In the genomic region with DNA sequence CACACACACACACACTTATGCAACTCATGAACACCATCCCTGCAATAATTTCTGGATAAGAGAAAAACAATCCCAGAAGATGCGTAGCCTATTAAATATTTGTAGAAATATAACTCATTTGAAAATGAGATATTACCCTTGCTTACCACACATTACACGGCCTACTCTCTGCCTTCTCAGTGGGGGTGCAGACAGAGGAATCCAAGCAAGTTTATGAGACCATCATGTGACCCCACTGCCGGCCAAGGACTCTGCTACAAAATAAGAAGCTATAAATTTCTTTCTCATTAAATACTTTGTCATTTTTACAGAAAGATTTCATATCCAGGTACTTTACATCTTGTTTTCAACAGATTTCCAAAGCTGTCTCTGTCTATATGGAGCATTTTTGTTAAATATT, we compare ENCODE assay signal across 23 cellular contexts.
"Had no signal": no experiment of that assay in that cellular context is flagged by ENCODE, and none has a peak within 500 bp of the region (broad histone marks: within the 10 kb centered on the region; RNA-seq: fewer than 3 reads in every experiment).

No MANE protein-coding gene starts in this region.

- H2AFZ ChIP-seq: PC-9 had no signal

- H3K27me3 Mint-ChIP-seq: activated CD4-positive, alpha-beta T cell treated with anti-CD3 and anti-CD28 coated beads for 36 hours; activated CD8-positive, alpha-beta T cell treated with anti-CD3 and anti-CD28 coated beads for 36 hours; activated naive CD4-positive, alpha-beta T cell treated with anti-CD3 and anti-CD28 coated beads, Interleukin-2, amount 10 ng/mL, durations not matched to agents 7 days and 5 days; activated naive CD8-positive, alpha-beta T cell treated with anti-CD3 and anti-CD28 coated beads for 36 hours had no signal

- H3K36me3 ChIP-seq: WERI-Rb-1 had no signal

- H3K4me3 Mint-ChIP-seq: activated CD4-positive, alpha-beta T cell treated with anti-CD3 and anti-CD28 coated beads for 36 hours; activated CD8-positive, alpha-beta T cell treated with anti-CD3 and anti-CD28 coated beads for 36 hours; activated naive CD4-positive, alpha-beta T cell treated with anti-CD3 and anti-CD28 coated beads, Interleukin-2, amount 10 ng/mL, durations not matched to agents 7 days and 5 days; activated naive CD8-positive, alpha-beta T cell treated with anti-CD3 and anti-CD28 coated beads for 36 hours; activated T-cell treated with anti-CD3 and anti-CD28 coated beads, Interleukin-2, amount 50 U/mL, for 72 hours had no signal

- H3K9me3 Mint-ChIP-seq: activated naive CD8-positive, alpha-beta T cell treated with anti-CD3 and anti-CD28 coated beads for 36 hours had no signal

- H3K4me2 ChIP-seq: PC-9 had no signal

- DNase-seq: activated CD4-positive, alpha-beta T cell treated with anti-CD3 and anti-CD28 coated beads for 36 hours; activated CD4-positive, alpha-beta T cell treated with anti-CD3 and anti-CD28 coated beads, Interleukin-2, amount 50 U/mL, for 1 hour; activated CD8-positive, alpha-beta memory T cell treated with anti-CD3 and anti-CD28 coated beads, Interleukin-2, amount 50 U/mL, for 4 hours; activated CD8-positive, alpha-beta T cell treated with anti-CD3 and anti-CD28 coated beads for 36 hours; activated gamma-delta T cell treated with Interleukin-2 at 50 U/mL for 16 hours; activated naive CD4-positive, alpha-beta T cell treated with anti-CD3 and anti-CD28 coated beads, Interleukin-2, amount 10 ng/mL, durations not matched to agents 7 days and 5 days; activated naive CD8-positive, alpha-beta T cell treated with anti-CD3 and anti-CD28 coated beads for 36 hours; activated T-cell treated with anti-CD3 and anti-CD28 coated beads, Interleukin-2, amount 50 U/mL, for 72 hours; KG1; NCI-H1092; NCI-H1417; NCI-H2029; NCI-H2107; NCI-H2171 treated with DMSO at 0.1 percent for 48 hours; NCI-H226; NCI-H526; NCI-H82; NK-92 treated with Interleukin-12 subunit alpha and Interleukin-12 subunit beta, amount 100 ng/mL, for 24 hours; PC-9; SIG-M5; T-helper 1 cell; WERI-Rb-1 had no signal

- ATAC-seq: activated CD4-positive, alpha-beta T cell treated with anti-CD3 and anti-CD28 coated beads for 36 hours; activated CD8-positive, alpha-beta T cell treated with anti-CD3 and anti-CD28 coated beads for 36 hours; activated T-cell treated with anti-CD3 and anti-CD28 coated beads, Interleukin-2, amount 50 U/mL, for 72 hours had no signal

- H3K27ac Mint-ChIP-seq: activated CD4-positive, alpha-beta T cell treated with anti-CD3 and anti-CD28 coated beads for 36 hours; activated CD8-positive, alpha-beta T cell treated with anti-CD3 and anti-CD28 coated beads for 36 hours; activated naive CD4-positive, alpha-beta T cell treated with anti-CD3 and anti-CD28 coated beads, Interleukin-2, amount 10 ng/mL, durations not matched to agents 7 days and 5 days; activated naive CD8-positive, alpha-beta T cell treated with anti-CD3 and anti-CD28 coated beads for 36 hours; activated T-cell treated with anti-CD3 and anti-CD28 coated beads, Interleukin-2, amount 50 U/mL, for 72 hours; activated T-helper 2 cell treated with anti-CD3 and anti-CD28 coated beads, Interferon-gamma antibody, Interleukin-2, Interleukin-4, amounts not matched to agents 10 μg/mL and 5 μg/mL and 100 μg/mL, durations not matched to agents 14 hours and 24 hours and 36 hours had no signal

- H3K27ac ChIP-seq: PC-9, WERI-Rb-1 had no signal

- H3K4me1 Mint-ChIP-seq: activated CD4-positive, alpha-beta T cell treated with anti-CD3 and anti-CD28 coated beads for 36 hours; activated naive CD4-positive, alpha-beta T cell treated with anti-CD3 and anti-CD28 coated beads, Interleukin-2, amount 10 ng/mL, durations not matched to agents 7 days and 5 days; activated naive CD8-positive, alpha-beta T cell treated with anti-CD3 and anti-CD28 coated beads for 36 hours had no signal

- H3K36me3 Mint-ChIP-seq: activated naive CD4-positive, alpha-beta T cell treated with anti-CD3 and anti-CD28 coated beads, Interleukin-2, amount 10 ng/mL, durations not matched to agents 7 days and 5 days; activated naive CD8-positive, alpha-beta T cell treated with anti-CD3 and anti-CD28 coated beads for 36 hours had no signal

- H3K4me3 ChIP-seq: PC-9 had no signal
